In genomic region chr5:94849821-94850736, GRCh38 we compare ENCODE assay signal across 8 cellular contexts.
DNase-seq lines count a peak whose midpoint lies in the region; ATAC-seq and TF ChIP-seq lines count a peak whose summit lies in the region.

No MANE protein-coding gene starts in this region.

- H3K4me2 ChIP-seq in mesenchymal stem cell (ENCODE audit: low read length, poor library complexity, severe bottlenecking), result no peak overlapping the region

- H3K23ac ChIP-seq in mesenchymal stem cell (ENCODE audit: low read length in 2 of 2), result no peak overlapping the region

- H4K91ac ChIP-seq in mesenchymal stem cell (ENCODE audit: low read length), result no peak overlapping the region

- H3K27ac ChIP-seq in RWPE1, result no peak overlapping the region
- H3K27ac ChIP-seq in colonic mucosa, result no peak overlapping the region
- H3K27ac ChIP-seq in mesenchymal stem cell (ENCODE audit: low read length, poor library complexity, severe bottlenecking), result no peak overlapping the region

- no peaks in the 10 kb centered on the region for H3K36me3 ChIP-seq in colonic mucosa
- H3K36me3 ChIP-seq in mesenchymal stem cell (ENCODE audit: control insufficient read depth in 1 of 2, insufficient read depth in 2 of 2, low read depth in 1 of 2, low read length in 2 of 2), result peaks cover 0 to 4% of the 10 kb centered on the region in 2 experiments

- in situ Hi-C loops in ACHN (cut with HindIII; ENCODE audit: low pct_ligation_motif_present, low pct_unique_long_range_greater_than_20kb, low sequenced_read_pairs), result no loop called here

- no peak overlapping the region for H2BK120ac ChIP-seq in mesenchymal stem cell (ENCODE audit: low read depth, low read length)

- DNase-seq in ACHN (peak; percentile 28), ELR (ENCODE audit: low read depth) (peak; percentile 66), HuH-7.5 (ENCODE audit: low spot score) (peak; percentile 4), RWPE1 (ENCODE audit: low spot score) (peak; percentile 46), colonic mucosa (no peak), mesenchymal stem cell (peak; percentile 76), GOT3 (lab: John Stamatoyannopoulos, UW) (no peak)

- H3K4me1 ChIP-seq in colonic mucosa (no peaks in the 10 kb centered on the region), mesenchymal stem cell (ENCODE audit: control insufficient read depth, insufficient read depth, low read depth, low read length) (no peaks in the 10 kb centered on the region)

- POLR2A ChIA-PET in RWPE1 (lab: Yijun Ruan, JAX; ENCODE audit: low non-redundant PET), result interaction anchor here (0.6 kb wide), 1 partner anchor 16 kb away, joined by 3 read pairs; no protein-coding TSS in a partner anchor

- H2BK15ac ChIP-seq in mesenchymal stem cell (ENCODE audit: low read depth, poor library complexity, severe bottlenecking), result no peak overlapping the region

- TF ChIP-seq CTCF in RWPE1 (conservative IDR thresholded peaks at IDR 0.05; ENCODE audit: low read depth) (peak; percentile 70), colonic mucosa (IDR thresholded peaks at IDR 0.05) (peak; percentile 20)

- 44% methylated on average over 6 of the region's 10 CpGs for WGBS in mesenchymal stem cell

- H3K4me3 ChIP-seq in colonic mucosa (no peak overlapping the region), mesenchymal stem cell (ENCODE audit: insufficient read depth in 1 of 2, low read depth in 1 of 2, low read length in 2 of 2) (no peak overlapping the region)

- peak; percentile 95 for ATAC-seq in GM21786 (IDR thresholded peaks at IDR 0.05; ENCODE audit: unreplicated experiment)

- peaks cover 3% of the 10 kb centered on the region for H3K79me1 ChIP-seq in mesenchymal stem cell (replicated peaks; ENCODE audit: low read length, poor library complexity, severe bottlenecking)

- no peak overlapping the region for H2AFZ ChIP-seq in mesenchymal stem cell (ENCODE audit: low read depth, low read length)

- no peak overlapping the region for H2BK5ac ChIP-seq in mesenchymal stem cell (ENCODE audit: low read depth, low read length, poor library complexity, severe bottlenecking)

- no peaks in the 10 kb centered on the region for H3K27me3 ChIP-seq in colonic mucosa
- no peaks in the 10 kb centered on the region for H3K27me3 ChIP-seq in mesenchymal stem cell (ENCODE audit: control insufficient read depth in 1 of 2, insufficient read depth in 1 of 2, low read length in 2 of 2)

- no peak overlapping the region for H2BK12ac ChIP-seq in mesenchymal stem cell (ENCODE audit: low read length in 2 of 2)

- no peak overlapping the region for H2AK5ac ChIP-seq in mesenchymal stem cell (ENCODE audit: low read length, severe bottlenecking)

- no peaks in the 10 kb centered on the region for H3K9me3 ChIP-seq in colonic mucosa
- no peaks in the 10 kb centered on the region for H3K9me3 ChIP-seq in mesenchymal stem cell (ENCODE audit: control insufficient read depth, low read length)

- H3K14ac ChIP-seq in mesenchymal stem cell (ENCODE audit: low read length in 2 of 2), result no peak overlapping the region

- no peak overlapping the region for H3K18ac ChIP-seq in mesenchymal stem cell (ENCODE audit: low read depth in 1 of 2, low read length in 2 of 2)

- CTCF ChIA-PET in RWPE1 (lab: Yijun Ruan, JAX), result interaction anchor here (0.5 to 1.6 kb wide), 11 partner anchors 9 to 440 kb away, joined by 3 to 12 read pairs (median 4); no protein-coding TSS in a partner anchor

- H3K9ac ChIP-seq in colonic mucosa (ENCODE audit: low read depth in 2 of 2, low read length in 2 of 2), result no peak overlapping the region
- H3K9ac ChIP-seq in mesenchymal stem cell (ENCODE audit: low read length), result no peak overlapping the region

- no peak overlapping the region for H3K4ac ChIP-seq in mesenchymal stem cell (ENCODE audit: low read depth in 1 of 2, low read length in 2 of 2)

- no peak overlapping the region for H4K8ac ChIP-seq in mesenchymal stem cell (ENCODE audit: low read length)

- intact Hi-C loops in colonic mucosa (cut with DNase I), result no loop called here

Comparison
In these comparisons a context has a peak if more than half of its experiments do, and no peak if none do; other contexts are left out.
1. DNase-seq: peak in ACHN (single experiment), ELR (single experiment), HuH-7.5 (single experiment), RWPE1 (single experiment) and mesenchymal stem cell (single experiment); none in colonic mucosa (single experiment) and GOT3 (single experiment).